ENCODE assay signal across 7 cellular contexts in the genomic region with DNA sequence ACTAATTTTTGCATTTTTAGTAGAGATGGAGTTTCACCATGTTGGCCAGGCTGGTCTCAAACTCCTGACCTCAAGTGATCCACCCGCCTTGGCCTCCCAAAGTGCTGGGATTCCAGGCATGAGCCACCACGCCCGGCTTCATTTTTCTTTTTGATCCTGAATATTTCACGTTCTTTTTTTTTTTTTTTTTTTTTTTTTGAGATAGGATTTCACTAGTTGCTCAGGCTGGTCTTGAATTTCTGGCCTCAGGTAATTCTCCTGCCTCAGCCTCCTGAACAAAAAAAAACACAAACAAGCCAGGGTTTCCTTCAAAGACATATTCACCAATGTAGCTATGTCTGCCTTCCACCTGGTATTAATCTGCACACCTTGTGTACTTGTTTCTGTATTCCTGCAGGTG. TPM values are rescaled to one million over a fixed set of nuclear protein-coding genes. Genes with fewer than 3 reads are reported as not detected.
A peak's percentile ranks its signal among the peaks of the same experiment; 100 is the strongest.
DNase-seq lines count a peak whose midpoint lies in the region; ATAC-seq, FAIRE-seq and TF ChIP-seq lines count a peak whose summit lies in the region.
"Not testable (repeated sequence)": the region's sequence is repeated elsewhere in the genome, so short reads cannot be mapped to it uniquely, and the experiment has no call there.

No MANE protein-coding gene starts in this region.

- not testable (repeated sequence) for DNase-seq in A549 (ENCODE audit: low read depth in 1 of 2, low spot score in 1 of 2); T-helper 17 cell; dorsolateral prefrontal cortex; stomach
- DNase-seq in Caco-2 = peak; percentile 13 to 41
- DNase-seq in right atrium auricular region (ENCODE audit: low spot score) = peak; percentile 44

- not testable (repeated sequence) for FAIRE-seq in A549 (lab: Jason Lieb, UNC)

- not testable (repeated sequence) for TF ChIP-seq CTCF in A549 (IDR thresholded peaks at IDR 0.05); Caco-2 (IDR thresholded peaks at IDR 0.05; ENCODE audit: insufficient read depth in 1 of 2, low read depth in 1 of 2, low read length in 1 of 2, severe bottlenecking in 1 of 2, unreplicated experiment in 1 of 2); dorsolateral prefrontal cortex (IDR thresholded peaks at IDR 0.05 in 54 of 56, conservative IDR thresholded peaks at IDR 0.05 in 2 of 56; ENCODE audit: low read depth in 1 of 56, partially characterized antibody in 56 of 56); right atrium auricular region (IDR thresholded peaks at IDR 0.05); neutrophil (IDR thresholded peaks at IDR 0.05); stomach (IDR thresholded peaks at IDR 0.05)

- WGBS in A549 (ENCODE audit: missing lambda C conversion rate) = 71% methylated on average over 4 of the region's 4 CpGs
- WGBS in stomach, 5 donors = 77 to 84% (median 81%) methylated on average over 4 of the region's 4 CpGs

- H3K9me3 ChIP-seq in A549; Caco-2; T-helper 17 cell (ENCODE audit: control insufficient read depth, low read length, poor library complexity, severe bottlenecking); right atrium auricular region; neutrophil; stomach: not testable (repeated sequence)

- CTCF ChIA-PET in A549 (lab: Yijun Ruan, JAX) = interaction anchor here (1.3 to 1.4 kb wide), 2 partner anchors 8 to 61 kb away, joined by 4 to 5 read pairs; no protein-coding TSS in a partner anchor
- CTCF ChIA-PET in Caco-2 (lab: Charles Lee) = interaction anchor here (0.6 kb wide), 1 partner anchor 1965 kb away, joined by 3 read pairs; no protein-coding TSS in a partner anchor

- not testable (repeated sequence) for TF ChIP-seq POLR2A in A549 (IDR thresholded peaks at IDR 0.05; ENCODE audit: low read length); stomach (IDR thresholded peaks at IDR 0.05)

- H3K4me3 ChIP-seq in A549; Caco-2 (ENCODE audit: low read depth, low read length); dorsolateral prefrontal cortex; right atrium auricular region; neutrophil (ENCODE audit: low read depth in 1 of 2, low read length in 1 of 2); stomach: not testable (repeated sequence)

- POLR2A ChIA-PET in A549 (lab: Yijun Ruan, JAX) = interaction anchor here (1.5 to 1.7 kb wide), 2 partner anchors 9 to 36 kb away, joined by 4 to 11 read pairs; partner anchors contain the start of gene PNRC1
- POLR2A ChIA-PET in Caco-2 (lab: Charles Lee) = not testable (repeated sequence)

- H3K36me3 ChIP-seq in Caco-2 (ENCODE audit: control insufficient read depth, insufficient read depth, low read length); right atrium auricular region; neutrophil; stomach: not testable (repeated sequence)

- BruUV-seq in Caco-2 (replicated peaks; lab: Mats Ljungman, UMichigan) = not testable (repeated sequence)

- not testable (repeated sequence) for H3K27me3 Mint-ChIP-seq in Caco-2 (ENCODE audit: insufficient read depth, unreplicated experiment); T-helper 17 cell

- not testable (repeated sequence) for H3K27me3 ChIP-seq in Caco-2 (replicated peaks; ENCODE audit: control insufficient read depth, insufficient read depth, low read length); dorsolateral prefrontal cortex; right atrium auricular region; neutrophil; stomach

- H3K27ac ChIP-seq in A549 (peak overlapping the region; percentile 82 to 86; a peak in 5 of 6 replicates), dorsolateral prefrontal cortex (peak overlapping the region in 36 of 59 donors; percentile 1 to 82 (median 56)), right atrium auricular region (peak overlapping the region in 1 of 2 donors; percentile 11), neutrophil (peak overlapping the region; percentile 79), stomach (peak overlapping the region in 3 of 5 donors; percentile 19 to 73 (median 26))

- not testable (repeated sequence) for H3K36me3 Mint-ChIP-seq in Caco-2 (ENCODE audit: insufficient read depth, unreplicated experiment); T-helper 17 cell (ENCODE audit: low read depth)

- intact Hi-C loops in Caco-2 (cut with micrococcal nuclease; ENCODE audit: unreplicated experiment); dorsolateral prefrontal cortex (cut with DNase I); stomach (cut with DNase I; ENCODE audit: low total_unique reads): not testable (repeated sequence)

- H3K4me2 ChIP-seq in A549 = not testable (repeated sequence)

- H3K9me3 Mint-ChIP-seq in Caco-2 (ENCODE audit: unreplicated experiment) = peaks cover 18% of the 10 kb centered on the region

- ATAC-seq in A549, T-helper 17 cell: not testable (repeated sequence)

- H3K4me1 ChIP-seq in A549 = peaks cover 50% of the 10 kb centered on the region
- H3K4me1 ChIP-seq in Caco-2 = peaks cover 27% of the 10 kb centered on the region
- peaks cover 0 to 11% of the 10 kb centered on the region in 2 donors for H3K4me1 ChIP-seq in right atrium auricular region
- H3K4me1 ChIP-seq in neutrophil (ENCODE audit: control insufficient read depth in 1 of 2, insufficient read depth in 1 of 2, low read depth in 1 of 2, low read length in 1 of 2) = peaks cover 27 to 41% of the 10 kb centered on the region in 2 experiments
- peaks cover 0 to 17% (median 2%) of the 10 kb centered on the region in 4 donors for H3K4me1 ChIP-seq in stomach

- H3K27ac Mint-ChIP-seq in Caco-2 (ENCODE audit: unreplicated experiment) = peak overlapping the region; percentile 71
- H3K27ac Mint-ChIP-seq in T-helper 17 cell = peak overlapping the region; percentile 16

- not testable (repeated sequence) for TF ChIP-seq RAD21 in A549 (conservative IDR thresholded peaks at IDR 0.05 in 1 of 2, IDR thresholded peaks at IDR 0.05 in 1 of 2)

- peaks cover 25% of the 10 kb centered on the region for H3K4me1 Mint-ChIP-seq in Caco-2 (ENCODE audit: low read depth, unreplicated experiment)
- H3K4me1 Mint-ChIP-seq in T-helper 17 cell = peaks cover 12% of the 10 kb centered on the region

- TF ChIP-seq EP300 in A549 (IDR thresholded peaks at IDR 0.05); stomach (IDR thresholded peaks at IDR 0.05): not testable (repeated sequence)

- not testable (repeated sequence) for H3K4me3 Mint-ChIP-seq in Caco-2 (ENCODE audit: unreplicated experiment); T-helper 17 cell

RNA-seq across cellular contexts. Expression of gene PNRC1, which starts 36.2 kb away (rescaled TPM):
- polyA plus RNA-seq in A549 (2011; rRNA removed) = 27.2 and 28.3 TPM in 2 replicates
- 6.1 and 8.8 TPM in 2 replicates for polyA plus RNA-seq in A549 (2012; cell fraction: cytosol; rRNA removed)
- polyA plus RNA-seq in A549 (2012; cell fraction: nucleus; rRNA removed) = 7.5 and 12.5 TPM in 2 replicates
- 25.6 to 38.2 TPM (median 37.8 TPM) in 3 replicates for polyA plus RNA-seq in A549 (2017; fragmentation: RNase III; extraction: RNeasy Plus Mini Kit Qiagen cat#74134 plus additional on column Dnase treatment)
- polyA minus RNA-seq in A549 (2011; rRNA and poly(A)+ RNA removed) = 16.0 and 26.3 TPM in 2 replicates
- total RNA-seq in Caco-2 (2022) = 42.1 and 45.1 TPM in 2 replicates
- total RNA-seq in T-helper 17 cell = 100 to 1,000 TPM; 671 to 837 TPM
- total RNA-seq in dorsolateral prefrontal cortex = 100 to 1,000 TPM; 135 to 273 (median 176) TPM
- total RNA-seq in right atrium auricular region = 100 to 1,000 TPM; 180 to 201 TPM
- 100 to 1,000 TPM; 125 to 265 (median 158) TPM for total RNA-seq in stomach
- 10 to 100 TPM; 38.5 to 76.7 (median 49.2) TPM for polyA plus RNA-seq in stomach
